ENCODE assay signal across 20 cellular contexts in genomic region chr10:47365561-47365960, GRCh38. TPM values are rescaled to one million over a fixed set of nuclear protein-coding genes. Genes with fewer than 3 reads are reported as not detected.
DNase-seq lines count a peak whose midpoint lies in the region; ATAC-seq and FAIRE-seq lines count a peak whose summit lies in the region.
"Had no signal": no experiment of that assay in that cellular context is flagged by ENCODE, and none has a peak within 500 bp of the region (broad histone marks: within the 10 kb centered on the region; RNA-seq: fewer than 3 reads in every experiment).

No MANE protein-coding gene starts in this region.

- ATAC-seq in stimulated activated effector memory CD8-positive, alpha-beta T cell treated with anti-CD3 and anti-CD28 coated beads, Interleukin-12 subunit alpha, Interleukin-12 subunit beta, amount 100 ng/mL, for 72 hours: peak; percentile 2
- ATAC-seq: CD8-positive, alpha-beta T cell; HCT116 had no signal

- H3K27me3 Mint-ChIP-seq in activated naive CD4-positive, alpha-beta T cell treated with anti-CD3 and anti-CD28 coated beads, Interleukin-2, amount 10 ng/mL, durations not matched to agents 7 days and 5 days: peaks cover 7% of the 10 kb centered on the region
- H3K27me3 Mint-ChIP-seq: B cell had no signal

- FAIRE-seq in frontal cortex (lab: Jason Lieb, UNC): no peak
- FAIRE-seq: A204.1, D721Med, G401.6, GM12891, H54 had no signal

- H3K4me3 Mint-ChIP-seq in activated naive CD4-positive, alpha-beta T cell treated with anti-CD3 and anti-CD28 coated beads, Interleukin-2, amount 10 ng/mL, durations not matched to agents 7 days and 5 days: no peak overlapping the region
- no peak overlapping the region for H3K4me3 Mint-ChIP-seq in stimulated activated effector memory CD8-positive, alpha-beta T cell treated with anti-CD3 and anti-CD28 coated beads, Interleukin-12 subunit alpha, Interleukin-12 subunit beta, amount 100 ng/mL, for 72 hours
- H3K4me3 Mint-ChIP-seq: B cell; CD8-positive, alpha-beta T cell had no signal

- no peaks in the 10 kb centered on the region for H3K36me3 Mint-ChIP-seq in activated naive CD4-positive, alpha-beta T cell treated with anti-CD3 and anti-CD28 coated beads, Interleukin-2, amount 10 ng/mL, durations not matched to agents 7 days and 5 days
- no peaks in the 10 kb centered on the region for H3K36me3 Mint-ChIP-seq in stimulated activated effector memory CD8-positive, alpha-beta T cell treated with anti-CD3 and anti-CD28 coated beads, Interleukin-12 subunit alpha, Interleukin-12 subunit beta, amount 100 ng/mL, for 72 hours
- H3K36me3 Mint-ChIP-seq: CD8-positive, alpha-beta T cell had no signal

- no peaks in the 10 kb centered on the region for H3K9me3 Mint-ChIP-seq in activated naive CD4-positive, alpha-beta T cell treated with anti-CD3 and anti-CD28 coated beads, Interleukin-2, amount 10 ng/mL, durations not matched to agents 7 days and 5 days
- no peaks in the 10 kb centered on the region for H3K9me3 Mint-ChIP-seq in stimulated activated effector memory CD8-positive, alpha-beta T cell treated with anti-CD3 and anti-CD28 coated beads, Interleukin-12 subunit alpha, Interleukin-12 subunit beta, amount 100 ng/mL, for 72 hours
- H3K9me3 Mint-ChIP-seq: CD8-positive, alpha-beta T cell had no signal

- peak; percentile 0 for DNase-seq in activated naive CD4-positive, alpha-beta T cell treated with anti-CD3 and anti-CD28 coated beads, Interleukin-2, amount 10 ng/mL, durations not matched to agents 7 days and 5 days
- no peak for DNase-seq in activated naive CD4-positive, alpha-beta T cell treated with anti-CD3 and anti-CD28 coated beads, Interleukin-2, amount 50 U/mL, for 16 hours
- DNase-seq in islet precursor cell (peak; percentile 28), NCI-H2227 (lab: John Stamatoyannopoulos, UW; ENCODE audit: unreplicated experiment) (no peak), frontal cortex (ENCODE audit: low spot score in 2 of 2) (no peak)
- no peak for DNase-seq in stimulated activated effector memory CD8-positive, alpha-beta T cell treated with anti-CD3 and anti-CD28 coated beads, Interleukin-12 subunit alpha, Interleukin-12 subunit beta, amount 100 ng/mL, for 72 hours (ENCODE audit: low spot score in 2 of 2)
- no peak for DNase-seq in stimulated activated CD4-positive, alpha-beta T cell treated with anti-CD3 and anti-CD28 coated beads, Interleukin-2, amount 100 ng/mL, for 24 hours
- DNase-seq: CD8-positive, alpha-beta T cell; COR-L47; DMS153; DMS79 treated with DMSO at 0.1 percent for 48 hours; EL; GM23248 had no signal

- CTCF ChIA-PET in activated naive CD4-positive, alpha-beta T cell treated with anti-CD3 and anti-CD28 coated beads, Interleukin-2, amount 10 ng/mL, durations not matched to agents 7 days and 5 days (lab: Charles Lee): interaction anchor here (0.9 to 1.2 kb wide), 2 partner anchors 8 to 12 kb away, joined by 3 to 4 read pairs; no protein-coding TSS in a partner anchor

- no peak overlapping the region for H3K27ac Mint-ChIP-seq in activated naive CD4-positive, alpha-beta T cell treated with anti-CD3 and anti-CD28 coated beads, Interleukin-2, amount 10 ng/mL, durations not matched to agents 7 days and 5 days
- H3K27ac Mint-ChIP-seq in stimulated activated effector memory CD8-positive, alpha-beta T cell treated with anti-CD3 and anti-CD28 coated beads, Interleukin-12 subunit alpha, Interleukin-12 subunit beta, amount 100 ng/mL, for 72 hours: no peak overlapping the region
- H3K27ac Mint-ChIP-seq: B cell; CD8-positive, alpha-beta T cell had no signal

- H3K4me1 Mint-ChIP-seq in activated naive CD4-positive, alpha-beta T cell treated with anti-CD3 and anti-CD28 coated beads, Interleukin-2, amount 10 ng/mL, durations not matched to agents 7 days and 5 days: no peaks in the 10 kb centered on the region
- no peaks in the 10 kb centered on the region for H3K4me1 Mint-ChIP-seq in stimulated activated effector memory CD8-positive, alpha-beta T cell treated with anti-CD3 and anti-CD28 coated beads, Interleukin-12 subunit alpha, Interleukin-12 subunit beta, amount 100 ng/mL, for 72 hours
- H3K4me1 Mint-ChIP-seq: B cell had no signal

RNA-seq across cellular contexts. Expression of gene RBP3, which starts 17.4 kb away (rescaled TPM):
- not detected for total RNA-seq in frontal cortex
- total RNA-seq: B cell; CD8-positive, alpha-beta T cell; GM23248 had no signal

RNA-seq across cellular contexts. Expression of gene ZNF488, which starts 18.5 kb away (rescaled TPM):
- total RNA-seq in frontal cortex: 0.41 TPM
- total RNA-seq: B cell; CD8-positive, alpha-beta T cell; GM23248 had no signal

RNA-seq across cellular contexts. Expression of gene GDF2, which starts 43.3 kb away (rescaled TPM):
- total RNA-seq in frontal cortex: not detected
- total RNA-seq: B cell; CD8-positive, alpha-beta T cell; GM23248 had no signal

Comparison
In these comparisons a context has a peak if more than half of its experiments do, and no peak if none do; other contexts are left out.
1. DNase-seq: peak in activated naive CD4-positive, alpha-beta T cell treated with anti-CD3 and anti-CD28 coated beads, Interleukin-2, amount 10 ng/mL, durations not matched to agents 7 days and 5 days (single experiment) and islet precursor cell (single experiment); none in activated naive CD4-positive, alpha-beta T cell treated with anti-CD3 and anti-CD28 coated beads, Interleukin-2, amount 50 U/mL, for 16 hours (single experiment), stimulated activated effector memory CD8-positive, alpha-beta T cell treated with anti-CD3 and anti-CD28 coated beads, Interleukin-12 subunit alpha, Interleukin-12 subunit beta, amount 100 ng/mL, for 72 hours (0 of 2), stimulated activated CD4-positive, alpha-beta T cell treated with anti-CD3 and anti-CD28 coated beads, Interleukin-2, amount 100 ng/mL, for 24 hours (0 of 2), NCI-H2227 (single experiment) and frontal cortex (0 of 2).